Comparison of ENCODE assay signal across 22 cellular contexts in the genomic region with DNA sequence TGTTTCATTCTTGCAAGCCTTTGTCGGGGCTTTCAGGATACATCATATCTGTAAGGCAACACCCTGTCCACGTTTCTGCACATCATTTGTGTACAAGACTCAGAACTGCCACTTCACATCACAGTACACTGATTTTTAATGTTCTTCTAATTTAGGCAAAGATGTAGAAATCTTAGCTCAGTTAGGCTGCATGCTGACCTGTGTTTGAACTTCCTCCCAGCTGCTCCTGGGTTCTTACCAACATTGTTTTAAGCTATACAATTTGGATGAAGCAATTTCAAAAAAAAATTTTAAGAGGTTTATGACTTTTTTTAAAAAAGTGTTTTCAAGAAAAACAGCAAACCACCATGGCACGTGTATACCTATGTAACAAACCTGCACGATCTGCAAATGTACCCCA.
"Had no signal": no experiment of that assay in that cellular context is flagged by ENCODE, and none has a peak within 500 bp of the region (broad histone marks: within the 10 kb centered on the region; RNA-seq: fewer than 3 reads in every experiment).

No MANE protein-coding gene starts in this region.

- H3K27ac ChIP-seq: adrenal gland, cardiac muscle cell, esophagus squamous epithelium, skin epidermis, transverse colon had no signal

- H3K4me1 Mint-ChIP-seq: activated CD4-positive, alpha-beta T cell treated with anti-CD3 and anti-CD28 coated beads for 36 hours; activated CD8-positive, alpha-beta memory T cell treated with anti-CD3 and anti-CD28 coated beads, Interleukin-2, amount 10 ng/mL, durations not matched to agents 7 days and 5 days; T-helper 17 cell had no signal

- H3K36me3 Mint-ChIP-seq: activated CD4-positive, alpha-beta memory T cell treated with anti-CD3 and anti-CD28 coated beads for 36 hours; activated CD8-positive, alpha-beta memory T cell treated with anti-CD3 and anti-CD28 coated beads, Interleukin-2, amount 10 ng/mL, durations not matched to agents 7 days and 5 days; natural killer cell treated with Interleukin-12 subunit alpha and Interleukin-12 subunit beta and Interleukin-15 and Interleukin-18, amount 100 ng/mL, for 72 hours had no signal

- H3K4me3 ChIP-seq: adrenal gland, cardiac muscle cell, esophagus squamous epithelium, skin epidermis, transverse colon had no signal

- H3K27me3 ChIP-seq: adrenal gland, cardiac muscle cell, esophagus squamous epithelium, transverse colon had no signal

- H3K27ac Mint-ChIP-seq: activated CD4-positive, alpha-beta memory T cell treated with anti-CD3 and anti-CD28 coated beads for 36 hours; activated CD4-positive, alpha-beta T cell treated with anti-CD3 and anti-CD28 coated beads for 36 hours; activated CD8-positive, alpha-beta memory T cell treated with anti-CD3 and anti-CD28 coated beads, Interleukin-2, amount 10 ng/mL, durations not matched to agents 7 days and 5 days; natural killer cell treated with Interleukin-12 subunit alpha and Interleukin-12 subunit beta and Interleukin-15 and Interleukin-18, amount 100 ng/mL, for 72 hours; T-helper 17 cell had no signal

- H3K36me3 ChIP-seq: adrenal gland, cardiac muscle cell, esophagus squamous epithelium, transverse colon had no signal

- H3K27me3 Mint-ChIP-seq: activated CD4-positive, alpha-beta memory T cell treated with anti-CD3 and anti-CD28 coated beads for 36 hours; activated CD4-positive, alpha-beta T cell treated with anti-CD3 and anti-CD28 coated beads for 36 hours; activated CD8-positive, alpha-beta memory T cell treated with anti-CD3 and anti-CD28 coated beads, Interleukin-2, amount 10 ng/mL, durations not matched to agents 7 days and 5 days; natural killer cell treated with Interleukin-12 subunit alpha and Interleukin-12 subunit beta and Interleukin-15 and Interleukin-18, amount 100 ng/mL, for 72 hours; T-helper 17 cell had no signal

- FAIRE-seq: colon had no signal

- H3K9me3 ChIP-seq: adrenal gland, esophagus squamous epithelium, transverse colon had no signal

- DNase-seq: activated CD4-positive, alpha-beta memory T cell treated with anti-CD3 and anti-CD28 coated beads for 36 hours; activated CD4-positive, alpha-beta T cell treated with anti-CD3 and anti-CD28 coated beads for 36 hours; activated CD8-positive, alpha-beta memory T cell treated with anti-CD3 and anti-CD28 coated beads, Interleukin-2, amount 10 ng/mL, durations not matched to agents 7 days and 5 days; activated naive CD4-positive, alpha-beta T cell treated with anti-CD3 and anti-CD28 coated beads, Interleukin-2, amount 50 U/mL, for 16 hours; activated T-cell treated with anti-CD3 and anti-CD28 coated beads, Interleukin-2, amount 50 U/mL, for 1 hour; adrenal gland; esophagus squamous epithelium; foreskin melanocyte; kidney glomerular epithelial cell; mesendoderm; occipital lobe; right cardiac atrium; stimulated activated CD4-positive, alpha-beta T cell treated with anti-CD3 and anti-CD28 coated beads, Interleukin-15, amount 100 ng/mL, for 24 hours; stimulated activated CD4-positive, alpha-beta T cell treated with anti-CD3 and anti-CD28 coated beads, Interleukin-4, amount 100 ng/mL, for 4 hours; stimulated activated CD8-positive, alpha-beta memory T cell treated with anti-CD3 and anti-CD28 coated beads, Interleukin-4, amount 100 ng/mL, for 48 hours; stimulated activated naive CD4-positive, alpha-beta T cell treated with Interleukin-2 at 50 U/mL for 16 hours; T-helper 17 cell; transverse colon had no signal

- ATAC-seq: activated CD4-positive, alpha-beta T cell treated with anti-CD3 and anti-CD28 coated beads for 36 hours; activated CD8-positive, alpha-beta memory T cell treated with anti-CD3 and anti-CD28 coated beads, Interleukin-2, amount 10 ng/mL, durations not matched to agents 7 days and 5 days; natural killer cell treated with Interleukin-12 subunit alpha and Interleukin-12 subunit beta and Interleukin-15 and Interleukin-18, amount 100 ng/mL, for 72 hours; right cardiac atrium; T-helper 17 cell had no signal

- H3K4me3 Mint-ChIP-seq: activated CD4-positive, alpha-beta memory T cell treated with anti-CD3 and anti-CD28 coated beads for 36 hours; activated CD4-positive, alpha-beta T cell treated with anti-CD3 and anti-CD28 coated beads for 36 hours; activated CD8-positive, alpha-beta memory T cell treated with anti-CD3 and anti-CD28 coated beads, Interleukin-2, amount 10 ng/mL, durations not matched to agents 7 days and 5 days; natural killer cell treated with Interleukin-12 subunit alpha and Interleukin-12 subunit beta and Interleukin-15 and Interleukin-18, amount 100 ng/mL, for 72 hours; T-helper 17 cell had no signal

- H3K4me1 ChIP-seq: adrenal gland, esophagus squamous epithelium, transverse colon had no signal
